ENCODE assay signal across 8 cellular contexts in genomic region chr12:2064078-2064507, GRCh38. TPM values are rescaled to one million over a fixed set of nuclear protein-coding genes. Genes with fewer than 3 reads are reported as not detected.
DNase-seq lines count a peak whose midpoint lies in the region; ATAC-seq, FAIRE-seq and TF ChIP-seq lines count a peak whose summit lies in the region.

No MANE protein-coding gene starts in this region.

- no peak for FAIRE-seq in HepG2 (lab: Jason Lieb, UNC)

- no peak overlapping the region for H3K4me2 ChIP-seq in HepG2 (ENCODE audit: low read depth, low read length)

- DNase-seq in A673 (ENCODE audit: low spot score) (peak; percentile 20), GM20000 (ENCODE audit: low spot score) (peak; percentile 65), HepG2 (ENCODE audit: low spot score) (no peak), hypothalamus (lab: John Stamatoyannopoulos, UW) (no peak), head of caudate nucleus (no peak), dorsolateral prefrontal cortex (no peak), colonic mucosa (no peak)
- peak; percentile 41 for DNase-seq in activated CD4-positive, alpha-beta memory T cell treated with anti-CD3 and anti-CD28 coated beads, Interleukin-2, amount 10 ng/mL, durations not matched to agents 7 days and 5 days

- H3K27ac Mint-ChIP-seq in activated CD4-positive, alpha-beta memory T cell treated with anti-CD3 and anti-CD28 coated beads, Interleukin-2, amount 10 ng/mL, durations not matched to agents 7 days and 5 days, result peak overlapping the region; percentile 61

- H3K9me3 Mint-ChIP-seq in activated CD4-positive, alpha-beta memory T cell treated with anti-CD3 and anti-CD28 coated beads, Interleukin-2, amount 10 ng/mL, durations not matched to agents 7 days and 5 days, result no peaks in the 10 kb centered on the region

- H3K27ac ChIP-seq in A673 (ENCODE audit: low read depth, low read length, poor library complexity, severe bottlenecking) (no peak overlapping the region), HepG2 (ENCODE audit: extremely low read length, insufficient read depth, low read length) (no peak overlapping the region), dorsolateral prefrontal cortex (no peak overlapping the region), colonic mucosa (no peak overlapping the region)

- H3K9me3 ChIP-seq in A673 (ENCODE audit: low read depth, low read length, poor library complexity, severe bottlenecking), result peaks cover under 1% of the 10 kb centered on the region
- no peaks in the 10 kb centered on the region for H3K9me3 ChIP-seq in HepG2 (ENCODE audit: low read length)
- H3K9me3 ChIP-seq in colonic mucosa, result no peaks in the 10 kb centered on the region

- no peak overlapping the region for H2AFZ ChIP-seq in HepG2 (ENCODE audit: low read length)

- no peak for TF ChIP-seq EP300 in HepG2 (IDR thresholded peaks at IDR 0.05; ENCODE audit: low read depth in 2 of 2, low read length in 2 of 2)
- no peak for TF ChIP-seq EP300 in HepG2 (CRISPR knock-in tag; IDR thresholded peaks at IDR 0.05; ENCODE audit: borderline replicate concordance)

- no peak for TF ChIP-seq POLR2A in HepG2 (IDR thresholded peaks at IDR 0.05; ENCODE audit: insufficient read depth in 1 of 2, low read depth in 2 of 2, low read length in 2 of 2)

- BruUV-seq in A673 (replicated peaks; lab: Mats Ljungman, UMichigan) (no TSS peak), HepG2 (replicated peaks; lab: Mats Ljungman, UMichigan) (no TSS peak)

- H3K79me2 ChIP-seq in HepG2 (ENCODE audit: insufficient read depth, low read length), result no peaks in the 10 kb centered on the region

- peaks cover 15% of the 10 kb centered on the region for H3K4me1 Mint-ChIP-seq in activated CD4-positive, alpha-beta memory T cell treated with anti-CD3 and anti-CD28 coated beads, Interleukin-2, amount 10 ng/mL, durations not matched to agents 7 days and 5 days

- peaks cover 12% of the 10 kb centered on the region for H3K27me3 Mint-ChIP-seq in activated CD4-positive, alpha-beta memory T cell treated with anti-CD3 and anti-CD28 coated beads, Interleukin-2, amount 10 ng/mL, durations not matched to agents 7 days and 5 days

- H3K4me3 ChIP-seq in A673 (ENCODE audit: low read depth, low read length, poor library complexity, severe bottlenecking) (no peak overlapping the region), HepG2 (replicated peaks in 1 of 3; ENCODE audit: insufficient read depth in 1 of 3, low read depth in 2 of 3, low read length in 3 of 3) (no peak overlapping the region), dorsolateral prefrontal cortex (peak overlapping the region in 2 of 59 donors; percentile 12 to 17), colonic mucosa (no peak overlapping the region)

- H3K36me3 ChIP-seq in A673 (ENCODE audit: insufficient read depth, low read length, poor library complexity, severe bottlenecking), result no peaks in the 10 kb centered on the region
- H3K36me3 ChIP-seq in HepG2 (replicated peaks in 1 of 2; ENCODE audit: control insufficient read depth in 1 of 2, insufficient read depth in 2 of 2, low read length in 2 of 2), result no peaks in the 10 kb centered on the region
- H3K36me3 ChIP-seq in colonic mucosa, result no peaks in the 10 kb centered on the region

- ATAC-seq in HepG2, result no peak

- H4K20me1 ChIP-seq in HepG2 (ENCODE audit: insufficient read depth, low read length), result no peaks in the 10 kb centered on the region

- 1% methylated on average over 4 of the region's 5 CpGs for WGBS in HepG2 (ENCODE audit: low lambda C conversion rate)

- H3K4me1 ChIP-seq in A673 (ENCODE audit: insufficient read depth, low read length, poor library complexity, severe bottlenecking) (no peaks in the 10 kb centered on the region), HepG2 (ENCODE audit: insufficient read depth, low read length) (no peaks in the 10 kb centered on the region), colonic mucosa (no peaks in the 10 kb centered on the region)

- no peaks in the 10 kb centered on the region for H3K36me3 Mint-ChIP-seq in activated CD4-positive, alpha-beta memory T cell treated with anti-CD3 and anti-CD28 coated beads, Interleukin-2, amount 10 ng/mL, durations not matched to agents 7 days and 5 days (ENCODE audit: low read depth)

- POLR2A ChIA-PET in A673 (lab: Charles Lee; ENCODE audit: low non-redundant PET), result no interaction called here
- POLR2A ChIA-PET in activated CD4-positive, alpha-beta memory T cell treated with anti-CD3 and anti-CD28 coated beads, Interleukin-2, amount 10 ng/mL, durations not matched to agents 7 days and 5 days (lab: Charles Lee), result interaction anchor here (0.8 to 1.3 kb wide), 5 partner anchors 10 to 373 kb away, joined by 3 to 5 read pairs (median 4); partner anchors contain the start of genes ADIPOR2 and CACNA1C
- POLR2A ChIA-PET in HepG2 (lab: Yijun Ruan, JAX), result no interaction called here

- intact Hi-C loops in A673 (cut with micrococcal nuclease; ENCODE audit: unreplicated experiment) (no loop called here), HepG2 (cut with micrococcal nuclease; ENCODE audit: unreplicated experiment) (no loop called here), head of caudate nucleus (cut with DNase I) (no loop called here), dorsolateral prefrontal cortex (cut with DNase I) (no loop called here), colonic mucosa (cut with DNase I) (no loop called here)

- no peak for TF ChIP-seq RAD21 in HepG2 (CRISPR knock-in tag; IDR thresholded peaks at IDR 0.05)

- H3K9ac ChIP-seq in HepG2 (ENCODE audit: insufficient read depth, low read depth, low read length), result no peak overlapping the region
- H3K9ac ChIP-seq in colonic mucosa (ENCODE audit: low read depth in 2 of 2, low read length in 2 of 2), result peak overlapping the region in 1 of 2 donors; percentile 47

- CTCF ChIA-PET in A673 (lab: Charles Lee), result no interaction called here
- CTCF ChIA-PET in activated CD4-positive, alpha-beta memory T cell treated with anti-CD3 and anti-CD28 coated beads, Interleukin-2, amount 10 ng/mL, durations not matched to agents 7 days and 5 days (lab: Charles Lee), result interaction anchor here (0.8 to 1.5 kb wide), 4 partner anchors 11 to 124 kb away, joined by 3 to 7 read pairs (median 3); partner anchors contain the start of gene CACNA1C
- CTCF ChIA-PET in HepG2 (lab: Yijun Ruan, JAX; ENCODE audit: low intra/inter-chr PET ratio, low total read pairs), result no interaction called here

- H3K4me3 Mint-ChIP-seq in activated CD4-positive, alpha-beta memory T cell treated with anti-CD3 and anti-CD28 coated beads, Interleukin-2, amount 10 ng/mL, durations not matched to agents 7 days and 5 days, result peak overlapping the region; percentile 60

- in situ Hi-C loops in HepG2 (cut with HindIII; ENCODE audit: extremely low pct_ligation_motif_present, low pct_unique_long_range_greater_than_20kb), result no loop called here

- TF ChIP-seq CTCF in A673 (conservative IDR thresholded peaks at IDR 0.05; ENCODE audit: low read depth, low read length) (no peak), GM20000 (IDR thresholded peaks at IDR 0.05; ENCODE audit: extremely low read depth, missing control alignments) (no peak), HepG2 (CRISPR knock-in tag; IDR thresholded peaks at IDR 0.05) (no peak), dorsolateral prefrontal cortex (IDR thresholded peaks at IDR 0.05 in 54 of 56, conservative IDR thresholded peaks at IDR 0.05 in 2 of 56; ENCODE audit: low read depth in 1 of 56, partially characterized antibody in 56 of 56) (no peak), colonic mucosa (IDR thresholded peaks at IDR 0.05) (no peak)

- H3K27me3 ChIP-seq in A673 (replicated peaks; ENCODE audit: insufficient read depth, low read depth, low read length, poor library complexity) (no peaks in the 10 kb centered on the region), HepG2 (ENCODE audit: control insufficient read depth in 1 of 2, insufficient read depth in 2 of 2, low read length in 2 of 2) (peaks cover 0 to 61% of the 10 kb centered on the region in 2 experiments; a peak in 4 of 5 replicates), dorsolateral prefrontal cortex (no peaks in the 10 kb centered on the region), colonic mucosa (no peaks in the 10 kb centered on the region)

RNA-seq across cellular contexts. Expression of gene CACNA1C, which starts 11.3 kb away (rescaled TPM):
- total RNA-seq in A673 (2021) (3.7 and 5.2 TPM in 2 replicates), HepG2 (2016; rRNA removed; fragmentation: Illumina TruSeq; extraction: Trizol) (not detected in 2 replicates), dorsolateral prefrontal cortex (100 to 1,000 TPM in 2 of 120 experiments, 10 to 100 TPM in 118; 25.8 to 103 (median 68.4) TPM), colonic mucosa (10 to 100 TPM in 1 of 2 donors, under 1 TPM in 1; 0.84 to 10.2 TPM)
- total RNA-seq in activated CD4-positive, alpha-beta memory T cell treated with anti-CD3 and anti-CD28 coated beads, Interleukin-2, amount 10 ng/mL, durations not matched to agents 7 days and 5 days, result under 1 TPM; 0.30 TPM
- total RNA-seq in HepG2 (2016; cell fraction: cytosol; rRNA removed; fragmentation: Illumina TruSeq; extraction: Trizol; ENCODE audit: low read depth), result not detected in 2 replicates
- not detected in 2 replicates for total RNA-seq in HepG2 (2016; cell fraction: insoluble cytoplasmic fraction; rRNA removed; fragmentation: Illumina TruSeq; extraction: Trizol)
- not detected in 2 replicates for total RNA-seq in HepG2 (2016; cell fraction: membrane; rRNA removed; fragmentation: Illumina TruSeq; extraction: Trizol)
- not detected in 2 replicates for total RNA-seq in HepG2 (2016; cell fraction: nucleus; rRNA removed; fragmentation: Illumina TruSeq; extraction: Trizol)
- polyA plus RNA-seq in HepG2 (2011; rRNA removed), result 0.05 TPM in 1 of 2 replicates, not detected in the other
- 0.01 TPM in 2 replicates for polyA plus RNA-seq in HepG2 (2011; cell fraction: cytosol; rRNA removed)
- 0.06 and 0.19 TPM in 2 replicates for polyA plus RNA-seq in HepG2 (2011; cell fraction: nucleus; rRNA removed)
- polyA plus RNA-seq in HepG2 (2012), result 0.04 TPM in 1 of 2 replicates, not detected in the other
- polyA plus RNA-seq in HepG2 (2016; cell fraction: cytosol; fragmentation: Illumina TruSeq; extraction: Trizol; ENCODE audit: low read depth), result not detected in 2 replicates
- polyA plus RNA-seq in HepG2 (2016; cell fraction: insoluble cytoplasmic fraction; fragmentation: Illumina TruSeq; extraction: Trizol; ENCODE audit: low read depth), result not detected in 2 replicates
- polyA plus RNA-seq in HepG2 (2016; cell fraction: membrane; fragmentation: Illumina TruSeq; extraction: Trizol; ENCODE audit: low read depth), result not detected in 2 replicates
- polyA plus RNA-seq in HepG2 (2016; cell fraction: nucleus; fragmentation: Illumina TruSeq; extraction: Trizol; ENCODE audit: insufficient read depth, low read depth), result not detected in 2 replicates
- 0.06 and 0.80 TPM in 2 replicates for polyA minus RNA-seq in HepG2 (2011; rRNA and poly(A)+ RNA removed; ENCODE audit: low replicate concordance)
- polyA minus RNA-seq in HepG2 (2011; cell fraction: cytosol; rRNA and poly(A)+ RNA removed), result not detected in 2 replicates
- polyA minus RNA-seq in HepG2 (2011; cell fraction: nucleus; rRNA and poly(A)+ RNA removed), result 0.13 and 0.37 TPM in 2 replicates

RNA-seq across cellular contexts. Expression of gene DCP1B, which starts 59.8 kb away (rescaled TPM):
- total RNA-seq in A673 (2021) (8.8 and 9.7 TPM in 2 replicates), HepG2 (2016; rRNA removed; fragmentation: Illumina TruSeq; extraction: Trizol) (11.4 and 12.4 TPM in 2 replicates), dorsolateral prefrontal cortex (10 to 100 TPM; 11.4 to 20.4 (median 14.9) TPM), colonic mucosa (10 to 100 TPM in 1 of 2 donors, 1 to 10 TPM in 1; 9.6 to 10.8 TPM)
- 10 to 100 TPM; 17.8 to 18.6 TPM for total RNA-seq in activated CD4-positive, alpha-beta memory T cell treated with anti-CD3 and anti-CD28 coated beads, Interleukin-2, amount 10 ng/mL, durations not matched to agents 7 days and 5 days
- total RNA-seq in HepG2 (2016; cell fraction: cytosol; rRNA removed; fragmentation: Illumina TruSeq; extraction: Trizol; ENCODE audit: low read depth), result 3.3 and 4.0 TPM in 2 replicates
- total RNA-seq in HepG2 (2016; cell fraction: insoluble cytoplasmic fraction; rRNA removed; fragmentation: Illumina TruSeq; extraction: Trizol), result 9.6 and 11.0 TPM in 2 replicates
- total RNA-seq in HepG2 (2016; cell fraction: membrane; rRNA removed; fragmentation: Illumina TruSeq; extraction: Trizol), result 7.1 and 7.7 TPM in 2 replicates
- total RNA-seq in HepG2 (2016; cell fraction: nucleus; rRNA removed; fragmentation: Illumina TruSeq; extraction: Trizol), result 10.9 and 11.0 TPM in 2 replicates
- polyA plus RNA-seq in HepG2 (2011; rRNA removed), result 25.3 and 27.2 TPM in 2 replicates
- polyA plus RNA-seq in HepG2 (2011; cell fraction: cytosol; rRNA removed), result 20.2 and 21.1 TPM in 2 replicates
- 14.4 and 15.0 TPM in 2 replicates for polyA plus RNA-seq in HepG2 (2011; cell fraction: nucleus; rRNA removed)
- 10.1 and 10.6 TPM in 2 replicates for polyA plus RNA-seq in HepG2 (2012)
- 2.5 and 2.6 TPM in 2 replicates for polyA plus RNA-seq in HepG2 (2016; cell fraction: cytosol; fragmentation: Illumina TruSeq; extraction: Trizol; ENCODE audit: low read depth)
- polyA plus RNA-seq in HepG2 (2016; cell fraction: insoluble cytoplasmic fraction; fragmentation: Illumina TruSeq; extraction: Trizol; ENCODE audit: low read depth), result 17.4 and 17.9 TPM in 2 replicates
- 4.7 and 4.9 TPM in 2 replicates for polyA plus RNA-seq in HepG2 (2016; cell fraction: membrane; fragmentation: Illumina TruSeq; extraction: Trizol; ENCODE audit: low read depth)
- 16.0 and 16.8 TPM in 2 replicates for polyA plus RNA-seq in HepG2 (2016; cell fraction: nucleus; fragmentation: Illumina TruSeq; extraction: Trizol; ENCODE audit: insufficient read depth, low read depth)
- polyA minus RNA-seq in HepG2 (2011; rRNA and poly(A)+ RNA removed; ENCODE audit: low replicate concordance), result 7.5 and 22.8 TPM in 2 replicates
- 8.2 and 8.5 TPM in 2 replicates for polyA minus RNA-seq in HepG2 (2011; cell fraction: cytosol; rRNA and poly(A)+ RNA removed)
- 29.7 and 35.1 TPM in 2 replicates for polyA minus RNA-seq in HepG2 (2011; cell fraction: nucleus; rRNA and poly(A)+ RNA removed)

Comparison
In these comparisons a context has a peak if more than half of its experiments do, and no peak if none do; other contexts are left out.
1. DNase-seq: peak in A673 (single experiment), GM20000 (single experiment) and activated CD4-positive, alpha-beta memory T cell treated with anti-CD3 and anti-CD28 coated beads, Interleukin-2, amount 10 ng/mL, durations not matched to agents 7 days and 5 days (single experiment); none in HepG2 (single experiment), hypothalamus (0 of 51), head of caudate nucleus (0 of 42), dorsolateral prefrontal cortex (0 of 10) and colonic mucosa (single experiment).